In the genomic region with DNA sequence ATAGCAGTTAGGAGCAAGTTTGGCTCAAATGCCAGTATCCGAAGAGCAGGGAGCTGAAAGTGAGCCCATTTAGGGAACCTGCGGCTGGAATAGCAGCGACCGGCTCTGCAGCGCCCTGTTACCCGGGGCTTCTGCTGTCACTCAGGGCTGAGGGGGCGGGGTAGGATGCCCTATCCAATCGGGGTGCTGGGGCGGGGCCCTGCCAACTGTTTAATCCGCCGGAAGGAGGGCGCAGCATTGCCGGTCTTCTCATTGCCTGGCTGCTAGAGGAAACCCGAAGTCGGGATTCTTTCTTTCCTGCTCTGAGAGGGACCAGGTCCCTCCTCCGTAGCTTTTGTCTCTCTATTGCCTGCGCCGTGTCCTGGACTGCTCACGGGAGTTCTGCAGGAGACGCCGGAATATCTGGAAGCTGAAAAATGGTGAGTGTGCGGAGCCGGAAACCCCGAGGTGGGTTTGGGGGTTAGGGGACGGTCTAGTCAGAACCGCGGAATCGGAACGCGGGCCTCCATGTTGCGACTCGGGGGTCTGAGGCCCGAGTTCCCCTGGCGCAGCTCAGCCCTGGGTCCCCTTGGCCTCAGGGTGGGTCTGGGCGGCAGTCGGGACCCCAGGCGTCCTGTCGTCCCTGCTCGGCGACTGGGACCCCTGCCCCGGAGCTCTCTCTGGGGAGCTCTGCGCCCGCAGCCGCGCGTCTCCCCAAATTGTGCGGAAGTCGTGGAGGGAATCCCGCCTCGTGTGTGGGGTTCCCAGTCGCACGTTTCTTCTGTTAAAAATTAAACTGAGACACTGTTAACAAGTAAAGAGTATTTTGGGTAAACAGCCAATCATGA, we compare ENCODE assay signal across 8 cellular contexts. TPM values are rescaled to one million over a fixed set of nuclear protein-coding genes. Genes with fewer than 3 reads are reported as not detected.
A peak's percentile ranks its signal among the peaks of the same experiment; 100 is the strongest.
DNase-seq lines count a peak whose midpoint lies in the region; ATAC-seq and TF ChIP-seq lines count a peak whose summit lies in the region.

No MANE protein-coding gene starts in this region.

- H3K27me3 Mint-ChIP-seq in Calu3 (ENCODE audit: unreplicated experiment) (no peaks in the 10 kb centered on the region), neural crest cell (ENCODE audit: low read depth) (peaks cover 2% of the 10 kb centered on the region)
- no peaks in the 10 kb centered on the region for H3K27me3 Mint-ChIP-seq in stimulated activated naive CD8-positive, alpha-beta T cell treated with anti-CD3 and anti-CD28 coated beads, Interleukin-15, amount 100 ng/mL, for 72 hours

- peak overlapping the region; percentile 89 for H3K27ac ChIP-seq in KOPT-K1 (ENCODE audit: low read depth, low read length, poor library complexity, severe bottlenecking)

- peak overlapping the region; percentile 54 for H3K27ac Mint-ChIP-seq in Calu3 (ENCODE audit: unreplicated experiment)
- H3K27ac Mint-ChIP-seq in neural crest cell (ENCODE audit: unreplicated experiment) = peak overlapping the region; percentile 99
- peak overlapping the region; percentile 96 to 99 for H3K27ac Mint-ChIP-seq in stimulated activated naive CD8-positive, alpha-beta T cell treated with anti-CD3 and anti-CD28 coated beads, Interleukin-15, amount 100 ng/mL, for 72 hours

- TSS peak; percentile 59 for BruUV-seq in Calu3 (replicated peaks; lab: Mats Ljungman, UMichigan)

- CTCF ChIA-PET in Calu3 (lab: Charles Lee) = interaction anchor here (0.6 to 3.2 kb wide), 8 partner anchors 48 to 734 kb away, joined by 3 to 26 read pairs (median 4); partner anchors contain the start of genes ZNF433, ZNF491 and ZNF700

- H3K36me3 Mint-ChIP-seq in Calu3 (ENCODE audit: insufficient read depth, unreplicated experiment) = peaks cover 19% of the 10 kb centered on the region
- peaks cover 19% of the 10 kb centered on the region for H3K36me3 Mint-ChIP-seq in neural crest cell (ENCODE audit: low read depth)

- H3K36me3 ChIP-seq in KOPT-K1 (ENCODE audit: insufficient read depth, low read length) = peaks cover 20% of the 10 kb centered on the region

- H3K4me3 Mint-ChIP-seq in Calu3 (ENCODE audit: low read depth, unreplicated experiment) = peak overlapping the region; percentile 83
- peak overlapping the region; percentile 99 for H3K4me3 Mint-ChIP-seq in neural crest cell
- peak overlapping the region; percentile 89 to 99 for H3K4me3 Mint-ChIP-seq in stimulated activated naive CD8-positive, alpha-beta T cell treated with anti-CD3 and anti-CD28 coated beads, Interleukin-15, amount 100 ng/mL, for 72 hours

- H3K4me1 Mint-ChIP-seq in Calu3 (ENCODE audit: low read depth, unreplicated experiment) (no peaks in the 10 kb centered on the region), neural crest cell (peaks cover 16% of the 10 kb centered on the region)
- peaks cover 47% of the 10 kb centered on the region for H3K4me1 Mint-ChIP-seq in stimulated activated naive CD8-positive, alpha-beta T cell treated with anti-CD3 and anti-CD28 coated beads, Interleukin-15, amount 100 ng/mL, for 72 hours

- DNase-seq in Calu3 (peak; percentile 91), RPMI8226 (peak; percentile 96), foreskin fibroblast (peak; percentile 91 to 97), neural crest cell (ENCODE audit: low read depth, low spot score) (peak; percentile 93)
- DNase-seq in activated T-helper 9 cell treated with anti-CD3 and anti-CD28 coated beads, Interleukin-2, amount 50 U/mL, for 16 hours (ENCODE audit: low read depth) = peak; percentile 87
- peak; percentile 89 to 91 for DNase-seq in stimulated activated naive CD8-positive, alpha-beta T cell treated with anti-CD3 and anti-CD28 coated beads, Interleukin-15, amount 100 ng/mL, for 72 hours

- intact Hi-C loops in Calu3 (cut with micrococcal nuclease; ENCODE audit: unreplicated experiment) = loop anchor here (1.0 to 5.0 kb wide), 5 partner anchors 22 to 189 kb away; partner anchors contain the start of genes ZNF20, ZNF491, ZNF700 and ZNF763

- TF ChIP-seq CTCF in Calu3 (IDR thresholded peaks at IDR 0.05; ENCODE audit: unreplicated experiment) = no peak
- TF ChIP-seq CTCF in foreskin fibroblast (IDR thresholded peaks at IDR 0.05; ENCODE audit: low read depth, low read length) = no peak
- no peak for TF ChIP-seq CTCF in neural crest cell (conservative IDR thresholded peaks at IDR 0.05)

- ATAC-seq in GM21528 (IDR thresholded peaks at IDR 0.05; ENCODE audit: low FRiP score, unreplicated experiment) = peak; percentile 68
- peak; percentile 96 for ATAC-seq in stimulated activated naive CD8-positive, alpha-beta T cell treated with anti-CD3 and anti-CD28 coated beads, Interleukin-15, amount 100 ng/mL, for 72 hours

- peak overlapping the region; percentile 72 to 85 for H3K4me3 ChIP-seq in foreskin fibroblast (ENCODE audit: low read depth in 1 of 2, low read length in 2 of 2)

- peaks cover 18% of the 10 kb centered on the region for H3K9me3 ChIP-seq in KOPT-K1 (ENCODE audit: insufficient read depth, low read length, poor library complexity, severe bottlenecking)

- H3K9me3 Mint-ChIP-seq in Calu3 (ENCODE audit: low read depth, unreplicated experiment) = peaks cover 3% of the 10 kb centered on the region
- H3K9me3 Mint-ChIP-seq in neural crest cell = peaks cover 2% of the 10 kb centered on the region
- peaks cover 0 to 4% of the 10 kb centered on the region in 2 donors for H3K9me3 Mint-ChIP-seq in stimulated activated naive CD8-positive, alpha-beta T cell treated with anti-CD3 and anti-CD28 coated beads, Interleukin-15, amount 100 ng/mL, for 72 hours

RNA-seq across cellular contexts. Expression of gene ZNF763, which starts 22.8 kb away (rescaled TPM):
- total RNA-seq in Calu3 (2022) (1.7 and 2.0 TPM in 2 replicates), neural crest cell (2.9 and 4.5 TPM in 2 replicates)

RNA-seq across cellular contexts. Expression of gene ZNF433, which starts 47.9 kb away (rescaled TPM):
- total RNA-seq in Calu3 (2022) = 3.0 and 3.7 TPM in 2 replicates
- 5.7 and 5.8 TPM in 2 replicates for total RNA-seq in neural crest cell

Comparison
In these comparisons a context has a peak if more than half of its experiments do, and no peak if none do; other contexts are left out.
1. Peak in every context shown above with its lines: DNase-seq, ATAC-seq, H3K4me3 ChIP-seq and H3K27ac ChIP-seq.